11 cellular contexts compared by ENCODE assay signal in genomic region chr1:167548059-167548932, GRCh38. TPM values are rescaled to one million over a fixed set of nuclear protein-coding genes. Genes with fewer than 3 reads are reported as not detected.
A peak's percentile ranks its signal among the peaks of the same experiment; 100 is the strongest.
DNase-seq lines count a peak whose midpoint lies in the region; ATAC-seq and TF ChIP-seq lines count a peak whose summit lies in the region.
"Had no signal": no experiment of that assay in that cellular context is flagged by ENCODE, and none has a peak within 500 bp of the region (broad histone marks: within the 10 kb centered on the region; RNA-seq: fewer than 3 reads in every experiment).

No MANE protein-coding gene starts in this region.

- H3K27me3 ChIP-seq in adrenal gland, result no peaks in the 10 kb centered on the region
- H3K27me3 ChIP-seq in thoracic aorta (replicated peaks; ENCODE audit: insufficient read depth), result no peaks in the 10 kb centered on the region
- H3K27me3 ChIP-seq in CD4-positive, alpha-beta memory T cell (ENCODE audit: insufficient read depth, low read length), result no peaks in the 10 kb centered on the region
- H3K27me3 ChIP-seq: body of pancreas had no signal

- CTCF ChIA-PET in CD4-positive, alpha-beta memory T cell (lab: Charles Lee; ENCODE audit: partially characterized antibody), result interaction anchor here (0.5 to 6.5 kb wide), 6 partner anchors 8 to 68 kb away, joined by 3 to 55 read pairs (median 3); no protein-coding TSS in a partner anchor

- H3K36me3 ChIP-seq in adrenal gland (replicated peaks in 1 of 2), result peaks cover 0 to 29% of the 10 kb centered on the region in 2 donors
- H3K36me3 ChIP-seq in thoracic aorta, result peaks cover 3% of the 10 kb centered on the region
- no peaks in the 10 kb centered on the region for H3K36me3 ChIP-seq in CD4-positive, alpha-beta memory T cell (ENCODE audit: insufficient read depth, low read length)

- ATAC-seq in thoracic aorta (ENCODE audit: insufficient number of reproducible peaks, low FRiP score, low read depth) (no peak), HG02970 (IDR thresholded peaks at IDR 0.05; ENCODE audit: low FRiP score, unreplicated experiment) (no peak)
- no peak for ATAC-seq in effector memory CD8-positive, alpha-beta T cell (replicated peaks)
- ATAC-seq: body of pancreas had no signal

- H3K27ac Mint-ChIP-seq in effector memory CD8-positive, alpha-beta T cell, result no peak overlapping the region
- no peak overlapping the region for H3K27ac Mint-ChIP-seq in CD4-positive, alpha-beta memory T cell

- POLR2A ChIA-PET in CD4-positive, alpha-beta memory T cell (lab: Charles Lee; ENCODE audit: partially characterized antibody), result no interaction called here

- H3K4me1 Mint-ChIP-seq in effector memory CD8-positive, alpha-beta T cell (ENCODE audit: low read depth in 2 of 2), result peaks cover 16 to 19% of the 10 kb centered on the region in 2 donors
- peaks cover 18 to 40% (median 27%) of the 10 kb centered on the region in 4 donors for H3K4me1 Mint-ChIP-seq in CD4-positive, alpha-beta memory T cell

- H3K4me1 ChIP-seq in adrenal gland (replicated peaks in 1 of 2) (peaks cover 27 to 30% of the 10 kb centered on the region in 2 donors), thoracic aorta (ENCODE audit: control insufficient read depth in 1 of 2, low read depth in 2 of 2) (peaks cover 19 to 53% of the 10 kb centered on the region in 2 donors)
- H3K4me1 ChIP-seq in CD4-positive, alpha-beta memory T cell (ENCODE audit: insufficient read depth, low read length), result peaks cover 19% of the 10 kb centered on the region

- H3K4me3 ChIP-seq in adrenal gland (peak overlapping the region in 1 of 4 donors; percentile 27), thoracic aorta (peak overlapping the region; percentile 25)
- H3K4me3 ChIP-seq in CD4-positive, alpha-beta memory T cell (ENCODE audit: low read length in 2 of 2), result no peak overlapping the region
- H3K4me3 ChIP-seq: body of pancreas had no signal

- H3K27me3 Mint-ChIP-seq in effector memory CD8-positive, alpha-beta T cell, result no peaks in the 10 kb centered on the region
- H3K27me3 Mint-ChIP-seq in CD4-positive, alpha-beta memory T cell, result no peaks in the 10 kb centered on the region

- peak; percentile 12 for DNase-seq in KG1 (lab: John Stamatoyannopoulos, UW)
- DNase-seq in adrenal gland, result peak in 1 of 7 donors; percentile 39
- peak; percentile 45 for DNase-seq in hepatic stellate cell (ENCODE audit: low spot score)
- DNase-seq in thoracic aorta (ENCODE audit: low spot score), result no peak
- DNase-seq in effector memory CD8-positive, alpha-beta T cell, result no peak
- no peak for DNase-seq in stimulated activated CD4-positive, alpha-beta T cell treated with anti-CD3 and anti-CD28 coated beads, Interleukin-4, amount 100 ng/mL, for 4 hours
- DNase-seq in CD4-positive, alpha-beta memory T cell, result no peak
- DNase-seq: body of pancreas; NCI-H526; stimulated activated CD4-positive, alpha-beta T cell treated with anti-CD3 and anti-CD28 coated beads, Interleukin-1b, Interleukin-23, amount 100 ng/mL, for 48 hours had no signal

- peak overlapping the region; percentile 37 to 88 (median 79) for H3K27ac ChIP-seq in adrenal gland
- peak overlapping the region in 1 of 2 donors; percentile 70 for H3K27ac ChIP-seq in thoracic aorta
- no peak overlapping the region for H3K27ac ChIP-seq in CD4-positive, alpha-beta memory T cell (ENCODE audit: low read depth, low read length)

- TF ChIP-seq POLR2A in adrenal gland (IDR thresholded peaks at IDR 0.05), result no peak

- TF ChIP-seq CTCF in adrenal gland (IDR thresholded peaks at IDR 0.05) (no peak), thoracic aorta (IDR thresholded peaks at IDR 0.05) (no peak)

- H3K9me3 ChIP-seq in adrenal gland (replicated peaks in 1 of 3) (no peaks in the 10 kb centered on the region), thoracic aorta (no peaks in the 10 kb centered on the region)
- H3K9me3 ChIP-seq in CD4-positive, alpha-beta memory T cell (ENCODE audit: control insufficient read depth in 1 of 2, low read length in 2 of 2), result no peaks in the 10 kb centered on the region
- H3K9me3 ChIP-seq: body of pancreas had no signal

- H3K4me3 Mint-ChIP-seq in effector memory CD8-positive, alpha-beta T cell, result no peak overlapping the region
- no peak overlapping the region for H3K4me3 Mint-ChIP-seq in CD4-positive, alpha-beta memory T cell

- 47 to 54% (median 49%) methylated on average over 5 of the region's 5 CpGs for WGBS in adrenal gland, 4 donors

- intact Hi-C loops in adrenal gland (cut with DNase I), result loop anchor here in 1 of 2 donors (10.0 kb wide), 1 partner anchor 273 kb away; no protein-coding TSS in a partner anchor
- intact Hi-C loops in CD4-positive, alpha-beta memory T cell (cut with micrococcal nuclease), result no loop called here

- H3K9me3 Mint-ChIP-seq in effector memory CD8-positive, alpha-beta T cell, result no peaks in the 10 kb centered on the region
- no peaks in the 10 kb centered on the region for H3K9me3 Mint-ChIP-seq in CD4-positive, alpha-beta memory T cell

- peaks cover 6% of the 10 kb centered on the region for H3K36me3 Mint-ChIP-seq in effector memory CD8-positive, alpha-beta T cell (ENCODE audit: insufficient read depth)
- H3K36me3 Mint-ChIP-seq in CD4-positive, alpha-beta memory T cell, result peaks cover 18 to 36% of the 10 kb centered on the region in 2 donors

RNA-seq across cellular contexts. Expression of gene CREG1, which starts 5.3 kb away (rescaled TPM):
- total RNA-seq in adrenal gland, result 100 to 1,000 TPM; 170 to 605 (median 328) TPM
- polyA plus RNA-seq in adrenal gland, result 100 to 1,000 TPM in 1 of 3 donors, 10 to 100 TPM in 2; 69.8 to 267 (median 86.9) TPM
- 100 to 1,000 TPM; 187 to 266 TPM for total RNA-seq in thoracic aorta
- total RNA-seq in CD4-positive, alpha-beta memory T cell, result 10 to 100 TPM; 21.0 to 21.7 TPM
- 10 to 100 TPM; 19.4 to 27.7 TPM for polyA plus RNA-seq in CD4-positive, alpha-beta memory T cell

RNA-seq across cellular contexts. Expression of gene CD247, which starts 30.0 kb away (rescaled TPM):
- total RNA-seq in adrenal gland (1 to 10 TPM in 4 of 8 donors, under 1 TPM in 3, not detected in 1; 0.26 to 2.3 (median 1.4) TPM), thoracic aorta (1 to 10 TPM; 1.6 to 8.5 TPM)
- polyA plus RNA-seq in adrenal gland, result 1 to 10 TPM in 2 of 3 donors, under 1 TPM in 1; 0.73 to 2.2 (median 1.2) TPM
- total RNA-seq in CD4-positive, alpha-beta memory T cell, result 100 to 1,000 TPM; 340 to 341 TPM
- 100 to 1,000 TPM; 260 to 404 TPM for polyA plus RNA-seq in CD4-positive, alpha-beta memory T cell

Comparison
In these comparisons a context has a peak if more than half of its experiments do, and no peak if none do; other contexts are left out.
1. DNase-seq: peak in KG1 (single experiment) and hepatic stellate cell (single experiment); none in thoracic aorta (single experiment), effector memory CD8-positive, alpha-beta T cell (0 of 3), stimulated activated CD4-positive, alpha-beta T cell treated with anti-CD3 and anti-CD28 coated beads, Interleukin-4, amount 100 ng/mL, for 4 hours (0 of 2) and CD4-positive, alpha-beta memory T cell (0 of 5).
2. RNA of gene CREG1, which starts 5.3 kb away (total RNA-seq): 170 to 605 TPM in adrenal gland and 187 to 266 TPM in thoracic aorta; 21.0 to 21.7 TPM in CD4-positive, alpha-beta memory T cell; every median in the first group is over 4 times any median in the second.
3. RNA of gene CD247, which starts 30.0 kb away (total RNA-seq): 340 to 341 TPM in CD4-positive, alpha-beta memory T cell; 1.6 to 8.5 TPM in thoracic aorta and 0.26 to 2.3 TPM in adrenal gland; every median in the first group is over 10 times any median in the second.